Comparison of ENCODE assay signal across 13 cellular contexts in genomic region chr2:232310189-232310588, GRCh38.
A peak's percentile ranks its signal among the peaks of the same experiment; 100 is the strongest.
DNase-seq lines count a peak whose midpoint lies in the region; ATAC-seq and TF ChIP-seq lines count a peak whose summit lies in the region.
"Had no signal": no experiment of that assay in that cellular context is flagged by ENCODE, and none has a peak within 500 bp of the region (broad histone marks: within the 10 kb centered on the region; RNA-seq: fewer than 3 reads in every experiment).

No MANE protein-coding gene starts in this region.

- intact Hi-C loops in esophagus squamous epithelium (cut with DNase I) = no loop called here

- H3K4me3 Mint-ChIP-seq in stimulated activated effector memory CD8-positive, alpha-beta T cell treated with anti-CD3 and anti-CD28 coated beads, Interleukin-12 subunit alpha, Interleukin-12 subunit beta, amount 100 ng/mL, for 72 hours = peak overlapping the region; percentile 39
- H3K4me3 Mint-ChIP-seq: HFFc6 had no signal

- no peak for TF ChIP-seq POLR2A in esophagus squamous epithelium (IDR thresholded peaks at IDR 0.05)

- H3K9me3 Mint-ChIP-seq in stimulated activated effector memory CD8-positive, alpha-beta T cell treated with anti-CD3 and anti-CD28 coated beads, Interleukin-12 subunit alpha, Interleukin-12 subunit beta, amount 100 ng/mL, for 72 hours = no peaks in the 10 kb centered on the region

- TF ChIP-seq CTCF in esophagus squamous epithelium (IDR thresholded peaks at IDR 0.05) = no peak

- peaks cover 0 to 28% (median 0%) of the 10 kb centered on the region in 3 donors for H3K36me3 ChIP-seq in esophagus squamous epithelium

- DNase-seq in activated T-cell treated with anti-CD3 and anti-CD28 coated beads for 48 hours (ENCODE audit: low read depth) (peak; percentile 27), esophagus squamous epithelium (lab: John Stamatoyannopoulos, UW) (no peak), ecto neural progenitor cell (ENCODE audit: low spot score) (no peak), ACHN (no peak)
- no peak for DNase-seq in activated T-cell treated with anti-CD3 and anti-CD28 coated beads, Interleukin-2, amount 50 U/mL, for 1 hour
- peak; percentile 48 for DNase-seq in activated CD8-positive, alpha-beta memory T cell treated with anti-CD3 and anti-CD28 coated beads, Interleukin-2, amount 50 U/mL, for 4 hours
- no peak for DNase-seq in stimulated activated effector memory CD8-positive, alpha-beta T cell treated with anti-CD3 and anti-CD28 coated beads, Interleukin-12 subunit alpha, Interleukin-12 subunit beta, amount 100 ng/mL, for 72 hours (ENCODE audit: low spot score in 2 of 2)
- DNase-seq: central memory CD4-positive, alpha-beta T cell; HFFc6; left cardiac atrium; tibial artery had no signal

- peaks cover 0 to 10% (median 0%) of the 10 kb centered on the region in 3 donors for H3K9me3 ChIP-seq in esophagus squamous epithelium

- peak; percentile 85 for ATAC-seq in stimulated activated effector memory CD8-positive, alpha-beta T cell treated with anti-CD3 and anti-CD28 coated beads, Interleukin-12 subunit alpha, Interleukin-12 subunit beta, amount 100 ng/mL, for 72 hours
- no peak for ATAC-seq in GM18502 (IDR thresholded peaks at IDR 0.05; ENCODE audit: poor library complexity, unreplicated experiment)

- no peaks in the 10 kb centered on the region for H3K27me3 ChIP-seq in esophagus squamous epithelium
- H3K27me3 ChIP-seq: tibial artery had no signal

- H3K27ac Mint-ChIP-seq in stimulated activated effector memory CD8-positive, alpha-beta T cell treated with anti-CD3 and anti-CD28 coated beads, Interleukin-12 subunit alpha, Interleukin-12 subunit beta, amount 100 ng/mL, for 72 hours = peak overlapping the region; percentile 50
- H3K27ac Mint-ChIP-seq: HFFc6 had no signal

- H3K4me1 ChIP-seq in esophagus squamous epithelium = peaks cover 13 to 55% (median 15%) of the 10 kb centered on the region in 3 donors

- in situ Hi-C loops in ACHN (cut with HindIII; ENCODE audit: low pct_ligation_motif_present, low pct_unique_long_range_greater_than_20kb, low sequenced_read_pairs) = no loop called here

- H3K4me1 Mint-ChIP-seq in stimulated activated effector memory CD8-positive, alpha-beta T cell treated with anti-CD3 and anti-CD28 coated beads, Interleukin-12 subunit alpha, Interleukin-12 subunit beta, amount 100 ng/mL, for 72 hours = peaks cover 51% of the 10 kb centered on the region

- WGBS in esophagus squamous epithelium, 2 donors = 40 to 60% methylated on average over 4 to 9 of the region's 9 CpGs

- no peaks in the 10 kb centered on the region for H3K36me3 Mint-ChIP-seq in stimulated activated effector memory CD8-positive, alpha-beta T cell treated with anti-CD3 and anti-CD28 coated beads, Interleukin-12 subunit alpha, Interleukin-12 subunit beta, amount 100 ng/mL, for 72 hours

- no peak overlapping the region for H3K4me3 ChIP-seq in esophagus squamous epithelium
- H3K4me3 ChIP-seq: tibial artery had no signal

- peak overlapping the region; percentile 2 to 65 (median 25) for H3K27ac ChIP-seq in esophagus squamous epithelium
- H3K27ac ChIP-seq: KMS-11, tibial artery had no signal

Comparison
In these comparisons a context has a peak if more than half of its experiments do, and no peak if none do; other contexts are left out.
1. DNase-seq: peak in activated T-cell treated with anti-CD3 and anti-CD28 coated beads for 48 hours (single experiment) and activated CD8-positive, alpha-beta memory T cell treated with anti-CD3 and anti-CD28 coated beads, Interleukin-2, amount 50 U/mL, for 4 hours (single experiment); none in activated T-cell treated with anti-CD3 and anti-CD28 coated beads, Interleukin-2, amount 50 U/mL, for 1 hour (single experiment), esophagus squamous epithelium (single experiment), stimulated activated effector memory CD8-positive, alpha-beta T cell treated with anti-CD3 and anti-CD28 coated beads, Interleukin-12 subunit alpha, Interleukin-12 subunit beta, amount 100 ng/mL, for 72 hours (0 of 2), ecto neural progenitor cell (single experiment) and ACHN (single experiment).